In the genomic region with DNA sequence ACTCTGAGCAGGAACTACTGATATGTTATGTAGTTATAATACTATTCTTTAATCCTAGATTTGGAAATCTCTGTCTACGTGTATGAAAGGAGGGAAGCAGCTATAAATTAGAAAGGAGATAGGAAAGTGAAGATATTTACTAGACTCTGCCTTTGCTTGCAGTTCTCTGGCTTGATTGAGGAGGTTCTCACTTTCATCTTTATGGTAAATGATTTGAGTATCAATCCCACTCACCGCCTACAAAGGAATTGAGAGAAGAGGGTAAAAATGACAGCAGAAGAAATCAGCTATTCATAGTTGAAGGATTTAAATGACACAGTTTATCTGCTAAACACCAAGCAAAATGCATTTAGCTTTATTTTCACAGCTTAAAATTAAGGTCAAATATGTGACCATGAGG, we compare ENCODE assay signal across 2 cellular contexts.
TF ChIP-seq lines count a peak whose summit lies in the region.

No MANE protein-coding gene starts in this region.

TF ChIP-seq in GM23338, 12 proteins besides CTCF, POLR2A, EP300 and RAD21 (continues in another document):
- no peak for TF ChIP-seq NANOG (IDR thresholded peaks at IDR 0.05; ENCODE audit: borderline replicate concordance)
- no peak for TF ChIP-seq JUNB (IDR thresholded peaks at IDR 0.05; ENCODE audit: unreplicated experiment)
- TF ChIP-seq, protein P1, sequence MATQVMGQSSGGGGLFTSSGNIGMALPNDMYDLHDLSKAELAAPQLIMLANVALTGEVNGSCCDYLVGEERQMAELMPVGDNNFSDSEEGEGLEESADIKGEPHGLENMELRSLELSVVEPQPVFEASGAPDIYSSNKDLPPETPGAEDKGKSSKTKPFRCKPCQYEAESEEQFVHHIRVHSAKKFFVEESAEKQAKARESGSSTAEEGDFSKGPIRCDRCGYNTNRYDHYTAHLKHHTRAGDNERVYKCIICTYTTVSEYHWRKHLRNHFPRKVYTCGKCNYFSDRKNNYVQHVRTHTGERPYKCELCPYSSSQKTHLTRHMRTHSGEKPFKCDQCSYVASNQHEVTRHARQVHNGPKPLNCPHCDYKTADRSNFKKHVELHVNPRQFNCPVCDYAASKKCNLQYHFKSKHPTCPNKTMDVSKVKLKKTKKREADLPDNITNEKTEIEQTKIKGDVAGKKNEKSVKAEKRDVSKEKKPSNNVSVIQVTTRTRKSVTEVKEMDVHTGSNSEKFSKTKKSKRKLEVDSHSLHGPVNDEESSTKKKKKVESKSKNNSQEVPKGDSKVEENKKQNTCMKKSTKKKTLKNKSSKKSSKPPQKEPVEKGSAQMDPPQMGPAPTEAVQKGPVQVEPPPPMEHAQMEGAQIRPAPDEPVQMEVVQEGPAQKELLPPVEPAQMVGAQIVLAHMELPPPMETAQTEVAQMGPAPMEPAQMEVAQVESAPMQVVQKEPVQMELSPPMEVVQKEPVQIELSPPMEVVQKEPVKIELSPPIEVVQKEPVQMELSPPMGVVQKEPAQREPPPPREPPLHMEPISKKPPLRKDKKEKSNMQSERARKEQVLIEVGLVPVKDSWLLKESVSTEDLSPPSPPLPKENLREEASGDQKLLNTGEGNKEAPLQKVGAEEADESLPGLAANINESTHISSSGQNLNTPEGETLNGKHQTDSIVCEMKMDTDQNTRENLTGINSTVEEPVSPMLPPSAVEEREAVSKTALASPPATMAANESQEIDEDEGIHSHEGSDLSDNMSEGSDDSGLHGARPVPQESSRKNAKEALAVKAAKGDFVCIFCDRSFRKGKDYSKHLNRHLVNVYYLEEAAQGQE (IDR thresholded peaks at IDR 0.05; ENCODE audit: unreplicated experiment), result no peak
- TF ChIP-seq ZNF114 (CRISPR knock-in tag; IDR thresholded peaks at IDR 0.05), result no peak
- TF ChIP-seq CREB1 (CRISPR knock-in tag; IDR thresholded peaks at IDR 0.05; ENCODE audit: low read depth), result no peak
- no peak for TF ChIP-seq ZNF331 (CRISPR knock-in tag; IDR thresholded peaks at IDR 0.05; ENCODE audit: low read depth)
- TF ChIP-seq, protein P2, sequence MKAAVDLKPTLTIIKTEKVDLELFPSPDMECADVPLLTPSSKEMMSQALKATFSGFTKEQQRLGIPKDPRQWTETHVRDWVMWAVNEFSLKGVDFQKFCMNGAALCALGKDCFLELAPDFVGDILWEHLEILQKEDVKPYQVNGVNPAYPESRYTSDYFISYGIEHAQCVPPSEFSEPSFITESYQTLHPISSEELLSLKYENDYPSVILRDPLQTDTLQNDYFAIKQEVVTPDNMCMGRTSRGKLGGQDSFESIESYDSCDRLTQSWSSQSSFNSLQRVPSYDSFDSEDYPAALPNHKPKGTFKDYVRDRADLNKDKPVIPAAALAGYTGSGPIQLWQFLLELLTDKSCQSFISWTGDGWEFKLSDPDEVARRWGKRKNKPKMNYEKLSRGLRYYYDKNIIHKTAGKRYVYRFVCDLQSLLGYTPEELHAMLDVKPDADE (IDR thresholded peaks at IDR 0.05), result no peak
- TF ChIP-seq STAT1 (IDR thresholded peaks at IDR 0.05; ENCODE audit: unreplicated experiment), result no peak
- TF ChIP-seq, protein P3, sequence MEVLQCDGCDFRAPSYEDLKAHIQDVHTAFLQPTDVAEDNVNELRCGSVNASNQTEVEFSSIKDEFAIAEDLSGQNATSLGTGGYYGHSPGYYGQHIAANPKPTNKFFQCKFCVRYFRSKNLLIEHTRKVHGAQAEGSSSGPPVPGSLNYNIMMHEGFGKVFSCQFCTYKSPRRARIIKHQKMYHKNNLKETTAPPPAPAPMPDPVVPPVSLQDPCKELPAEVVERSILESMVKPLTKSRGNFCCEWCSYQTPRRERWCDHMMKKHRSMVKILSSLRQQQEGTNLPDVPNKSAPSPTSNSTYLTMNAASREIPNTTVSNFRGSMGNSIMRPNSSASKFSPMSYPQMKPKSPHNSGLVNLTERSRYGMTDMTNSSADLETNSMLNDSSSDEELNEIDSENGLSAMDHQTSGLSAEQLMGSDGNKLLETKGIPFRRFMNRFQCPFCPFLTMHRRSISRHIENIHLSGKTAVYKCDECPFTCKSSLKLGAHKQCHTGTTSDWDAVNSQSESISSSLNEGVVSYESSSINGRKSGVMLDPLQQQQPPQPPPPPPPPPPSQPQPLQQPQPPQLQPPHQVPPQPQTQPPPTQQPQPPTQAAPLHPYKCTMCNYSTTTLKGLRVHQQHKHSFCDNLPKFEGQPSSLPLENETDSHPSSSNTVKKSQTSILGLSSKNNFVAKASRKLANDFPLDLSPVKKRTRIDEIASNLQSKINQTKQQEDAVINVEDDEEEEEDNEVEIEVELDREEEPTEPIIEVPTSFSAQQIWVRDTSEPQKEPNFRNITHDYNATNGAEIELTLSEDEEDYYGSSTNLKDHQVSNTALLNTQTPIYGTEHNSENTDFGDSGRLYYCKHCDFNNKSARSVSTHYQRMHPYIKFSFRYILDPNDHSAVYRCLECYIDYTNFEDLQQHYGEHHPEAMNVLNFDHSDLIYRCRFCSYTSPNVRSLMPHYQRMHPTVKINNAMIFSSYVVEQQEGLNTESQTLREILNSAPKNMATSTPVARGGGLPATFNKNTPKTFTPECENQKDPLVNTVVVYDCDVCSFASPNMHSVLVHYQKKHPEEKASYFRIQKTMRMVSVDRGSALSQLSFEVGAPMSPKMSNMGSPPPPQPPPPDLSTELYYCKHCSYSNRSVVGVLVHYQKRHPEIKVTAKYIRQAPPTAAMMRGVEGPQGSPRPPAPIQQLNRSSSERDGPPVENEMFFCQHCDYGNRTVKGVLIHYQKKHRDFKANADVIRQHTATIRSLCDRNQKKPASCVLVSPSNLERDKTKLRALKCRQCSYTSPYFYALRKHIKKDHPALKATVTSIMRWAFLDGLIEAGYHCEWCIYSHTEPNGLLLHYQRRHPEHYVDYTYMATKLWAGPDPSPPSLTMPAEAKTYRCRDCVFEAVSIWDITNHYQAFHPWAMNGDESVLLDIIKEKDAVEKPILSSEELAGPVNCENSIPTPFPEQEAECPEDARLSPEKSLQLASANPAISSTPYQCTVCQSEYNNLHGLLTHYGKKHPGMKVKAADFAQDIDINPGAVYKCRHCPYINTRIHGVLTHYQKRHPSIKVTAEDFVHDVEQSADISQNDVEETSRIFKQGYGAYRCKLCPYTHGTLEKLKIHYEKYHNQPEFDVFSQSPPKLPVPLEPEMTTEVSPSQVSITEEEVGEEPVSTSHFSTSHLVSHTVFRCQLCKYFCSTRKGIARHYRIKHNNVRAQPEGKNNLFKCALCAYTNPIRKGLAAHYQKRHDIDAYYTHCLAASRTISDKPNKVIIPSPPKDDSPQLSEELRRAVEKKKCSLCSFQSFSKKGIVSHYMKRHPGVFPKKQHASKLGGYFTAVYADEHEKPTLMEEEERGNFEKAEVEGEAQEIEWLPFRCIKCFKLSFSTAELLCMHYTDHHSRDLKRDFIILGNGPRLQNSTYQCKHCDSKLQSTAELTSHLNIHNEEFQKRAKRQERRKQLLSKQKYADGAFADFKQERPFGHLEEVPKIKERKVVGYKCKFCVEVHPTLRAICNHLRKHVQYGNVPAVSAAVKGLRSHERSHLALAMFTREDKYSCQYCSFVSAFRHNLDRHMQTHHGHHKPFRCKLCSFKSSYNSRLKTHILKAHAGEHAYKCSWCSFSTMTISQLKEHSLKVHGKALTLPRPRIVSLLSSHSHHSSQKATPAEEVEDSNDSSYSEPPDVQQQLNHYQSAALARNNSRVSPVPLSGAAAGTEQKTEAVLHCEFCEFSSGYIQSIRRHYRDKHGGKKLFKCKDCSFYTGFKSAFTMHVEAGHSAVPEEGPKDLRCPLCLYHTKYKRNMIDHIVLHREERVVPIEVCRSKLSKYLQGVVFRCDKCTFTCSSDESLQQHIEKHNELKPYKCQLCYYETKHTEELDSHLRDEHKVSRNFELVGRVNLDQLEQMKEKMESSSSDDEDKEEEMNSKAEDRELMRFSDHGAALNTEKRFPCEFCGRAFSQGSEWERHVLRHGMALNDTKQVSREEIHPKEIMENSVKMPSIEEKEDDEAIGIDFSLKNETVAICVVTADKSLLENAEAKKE (CRISPR knock-in tag; IDR thresholded peaks at IDR 0.05), result no peak
- TF ChIP-seq POLR2AphosphoS5 (IDR thresholded peaks at IDR 0.05; ENCODE audit: low read depth), result no peak

TF ChIP-seq in endothelial cell of umbilical vein, 7 proteins besides CTCF, POLR2A, EP300 and RAD21:
- TF ChIP-seq EZH2 (IDR thresholded peaks at IDR 0.05; ENCODE audit: borderline replicate concordance, low read depth, low read length, severe bottlenecking) (no peak), FOS (IDR thresholded peaks at IDR 0.05; ENCODE audit: borderline replicate concordance, insufficient read depth, low read length) (no peak), MYC (IDR thresholded peaks at IDR 0.05; ENCODE audit: low read depth, low read length) (no peak), JUN (IDR thresholded peaks at IDR 0.05; ENCODE audit: borderline replicate concordance, insufficient read depth, insufficient read length, low read depth) (no peak), POLR2AphosphoS5 (IDR thresholded peaks at IDR 0.05; ENCODE audit: insufficient read depth, low read depth, low read length) (no peak), GATA2 (IDR thresholded peaks at IDR 0.05; ENCODE audit: insufficient read depth, insufficient read length, low read depth, low read length) (no peak)
- TF ChIP-seq, protein P4, sequence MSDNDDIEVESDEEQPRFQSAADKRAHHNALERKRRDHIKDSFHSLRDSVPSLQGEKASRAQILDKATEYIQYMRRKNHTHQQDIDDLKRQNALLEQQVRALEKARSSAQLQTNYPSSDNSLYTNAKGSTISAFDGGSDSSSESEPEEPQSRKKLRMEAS (IDR thresholded peaks at IDR 0.05; ENCODE audit: insufficient read depth, insufficient read length), result no peak
